ENCODE assay signal across 8 cellular contexts in the genomic region with DNA sequence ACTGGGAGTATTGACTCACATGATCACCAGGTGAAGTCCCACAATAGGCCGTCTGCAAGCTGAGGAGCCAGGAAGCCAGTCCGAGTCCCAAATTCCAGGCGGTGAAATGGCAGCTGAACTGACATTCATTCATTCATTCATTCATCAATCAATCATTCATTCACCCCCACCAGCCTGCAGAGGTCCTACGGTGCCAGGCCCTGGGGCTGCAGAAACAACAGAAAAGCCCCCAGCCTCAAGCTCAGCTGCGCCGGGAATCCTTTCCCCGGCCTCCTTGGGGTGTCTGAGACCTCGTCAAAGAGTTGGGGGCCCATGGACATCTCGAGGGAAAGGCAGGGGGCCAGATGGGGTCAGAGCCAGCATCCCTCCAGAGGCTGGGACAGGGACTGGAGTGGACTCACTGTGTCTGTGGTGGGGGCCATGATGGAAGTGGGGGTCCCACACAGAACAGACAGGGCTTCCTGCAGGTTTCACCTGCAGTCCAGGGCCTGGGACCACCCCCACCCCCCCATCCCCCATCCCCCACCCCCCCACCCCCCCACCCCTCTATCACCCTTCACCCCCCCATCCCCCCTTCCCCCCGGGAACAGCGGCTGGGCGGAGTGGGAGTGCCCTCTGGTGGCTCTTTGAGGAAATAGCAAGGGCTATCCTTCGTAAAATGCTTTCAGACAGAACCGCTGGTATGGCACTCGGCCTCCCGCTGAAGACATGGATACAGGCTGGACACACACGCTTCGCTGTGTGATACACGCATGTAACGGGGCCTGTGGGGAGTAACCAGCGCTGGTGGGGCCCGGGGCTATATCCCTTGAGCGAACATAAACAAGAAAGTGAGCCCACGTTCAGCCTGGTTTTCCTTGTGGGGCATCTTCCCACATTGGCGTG. TPM values are rescaled to one million over a fixed set of nuclear protein-coding genes. Genes with fewer than 3 reads are reported as not detected.
A peak's percentile ranks its signal among the peaks of the same experiment; 100 is the strongest.
DNase-seq lines count a peak whose midpoint lies in the region; ATAC-seq and TF ChIP-seq lines count a peak whose summit lies in the region.

No MANE protein-coding gene starts in this region.

- TF ChIP-seq POLR2A in GM18505 (IDR thresholded peaks at IDR 0.05; ENCODE audit: borderline replicate concordance, extremely low read depth, insufficient read depth, insufficient read length), result no peak

- H3K36me3 ChIP-seq in cardiac muscle cell, result no peaks in the 10 kb centered on the region

- peak; percentile 44 for TF ChIP-seq CTCF in GM20000 (IDR thresholded peaks at IDR 0.05; ENCODE audit: extremely low read depth, missing control alignments)
- TF ChIP-seq CTCF in cardiac muscle cell (IDR thresholded peaks at IDR 0.05; ENCODE audit: low read depth, low read length), result peak; percentile 69

- no peaks in the 10 kb centered on the region for H3K36me3 Mint-ChIP-seq in activated naive CD8-positive, alpha-beta T cell treated with anti-CD3 and anti-CD28 coated beads, Interleukin-2, amount 10 ng/mL, durations not matched to agents 7 days and 5 days

- H3K9me3 ChIP-seq in cardiac muscle cell (ENCODE audit: low read depth), result no peaks in the 10 kb centered on the region

- H3K9me3 Mint-ChIP-seq in activated naive CD8-positive, alpha-beta T cell treated with anti-CD3 and anti-CD28 coated beads, Interleukin-2, amount 10 ng/mL, durations not matched to agents 7 days and 5 days, result no peaks in the 10 kb centered on the region

- no peak overlapping the region for H3K27ac Mint-ChIP-seq in activated naive CD8-positive, alpha-beta T cell treated with anti-CD3 and anti-CD28 coated beads, Interleukin-2, amount 10 ng/mL, durations not matched to agents 7 days and 5 days

- H3K27me3 ChIP-seq in cardiac muscle cell, result no peaks in the 10 kb centered on the region

- DNase-seq in AG20443 (ENCODE audit: low spot score) (peak; percentile 81), GM20000 (ENCODE audit: low spot score) (peak; percentile 82), RPMI8226 (peak; percentile 43), cardiac muscle cell (ENCODE audit: low read depth in 1 of 2, low spot score in 1 of 2) (peak; percentile 59 to 65), retina (peak; percentile 74)
- DNase-seq in activated naive CD8-positive, alpha-beta T cell treated with anti-CD3 and anti-CD28 coated beads, Interleukin-2, amount 10 ng/mL, durations not matched to agents 7 days and 5 days, result peak; percentile 54

- no peak for ATAC-seq in activated naive CD8-positive, alpha-beta T cell treated with anti-CD3 and anti-CD28 coated beads, Interleukin-2, amount 10 ng/mL, durations not matched to agents 7 days and 5 days (ENCODE audit: low read depth)
- ATAC-seq in HG03520 (IDR thresholded peaks at IDR 0.05; ENCODE audit: unreplicated experiment) (no peak), GM18505 (IDR thresholded peaks at IDR 0.05; ENCODE audit: unreplicated experiment) (no peak)

- H3K4me3 Mint-ChIP-seq in activated naive CD8-positive, alpha-beta T cell treated with anti-CD3 and anti-CD28 coated beads, Interleukin-2, amount 10 ng/mL, durations not matched to agents 7 days and 5 days, result no peak overlapping the region

- POLR2A ChIA-PET in activated naive CD8-positive, alpha-beta T cell treated with anti-CD3 and anti-CD28 coated beads, Interleukin-2, amount 10 ng/mL, durations not matched to agents 7 days and 5 days (lab: Charles Lee), result interaction anchor here (1.3 kb wide), 1 partner anchor 8 kb away, joined by 5 read pairs; a partner anchor contains a TSS

- no peak overlapping the region for H3K27ac ChIP-seq in cardiac muscle cell

- no peaks in the 10 kb centered on the region for H3K4me1 ChIP-seq in cardiac muscle cell (ENCODE audit: low read depth)

- peaks cover 4% of the 10 kb centered on the region for H3K27me3 Mint-ChIP-seq in activated naive CD8-positive, alpha-beta T cell treated with anti-CD3 and anti-CD28 coated beads, Interleukin-2, amount 10 ng/mL, durations not matched to agents 7 days and 5 days

- H3K4me1 Mint-ChIP-seq in activated naive CD8-positive, alpha-beta T cell treated with anti-CD3 and anti-CD28 coated beads, Interleukin-2, amount 10 ng/mL, durations not matched to agents 7 days and 5 days, result peaks cover 4% of the 10 kb centered on the region

- H3K4me3 ChIP-seq in cardiac muscle cell, result no peak overlapping the region

RNA-seq across cellular contexts. Expression of a gene that starts 8.5 kb away (rescaled TPM):
- total RNA-seq in activated naive CD8-positive, alpha-beta T cell treated with anti-CD3 and anti-CD28 coated beads, Interleukin-2, amount 10 ng/mL, durations not matched to agents 7 days and 5 days, result 10 to 100 TPM; 83.4 to 88.7 TPM
- total RNA-seq in cardiac muscle cell, result 16.1 and 26.9 TPM in 2 replicates
- polyA plus RNA-seq in cardiac muscle cell, result 26.8 and 31.7 TPM in 2 replicates
